Comparison of ENCODE assay signal across 8 cellular contexts in the genomic region with DNA sequence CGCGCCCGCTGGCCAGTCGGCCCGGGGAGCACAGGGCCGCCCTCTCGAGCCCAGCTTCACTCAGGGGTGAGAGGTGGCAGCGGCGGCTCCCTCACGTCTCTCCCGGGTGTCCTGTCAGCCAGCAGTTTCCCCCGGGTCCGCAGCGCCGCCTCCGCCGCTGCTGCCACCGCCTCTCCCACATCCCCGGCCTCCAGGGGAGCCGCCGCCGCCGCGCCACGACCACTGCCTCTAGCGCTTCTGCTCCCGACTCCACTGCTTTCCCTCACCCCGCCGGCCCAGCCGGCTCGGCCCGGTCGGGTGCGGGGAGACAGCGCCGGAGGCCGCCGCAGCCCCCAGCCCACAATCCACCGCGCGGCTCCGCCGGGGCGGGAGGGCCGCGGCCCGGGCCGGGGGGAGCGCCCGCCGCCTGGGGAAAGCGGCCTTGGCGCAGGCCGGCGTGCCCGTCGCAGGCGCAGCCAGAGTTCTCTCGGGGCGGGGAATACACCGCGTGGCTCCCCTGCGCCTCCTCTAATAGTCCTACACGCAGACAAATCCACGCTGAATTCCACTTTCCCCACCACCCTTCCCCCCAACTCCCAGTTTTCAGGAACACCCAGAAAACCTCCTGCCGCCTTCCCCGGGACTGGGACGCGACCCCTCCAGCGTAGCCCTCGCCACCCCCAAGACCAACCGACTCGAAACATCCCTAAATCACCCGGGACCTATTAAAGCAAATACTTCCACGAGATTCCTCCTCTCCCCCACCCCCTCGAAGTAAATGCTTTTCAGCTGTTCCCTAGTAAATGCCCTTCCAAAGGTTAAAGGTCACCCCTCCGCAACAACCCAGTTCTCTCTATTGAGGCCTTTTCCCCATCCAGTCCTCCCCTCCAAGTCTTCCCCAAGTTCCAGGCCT. TPM values are rescaled to one million over a fixed set of nuclear protein-coding genes. Genes with fewer than 3 reads are reported as not detected.
DNase-seq lines count a peak whose midpoint lies in the region; ATAC-seq and TF ChIP-seq lines count a peak whose summit lies in the region.

A gene with protein sequence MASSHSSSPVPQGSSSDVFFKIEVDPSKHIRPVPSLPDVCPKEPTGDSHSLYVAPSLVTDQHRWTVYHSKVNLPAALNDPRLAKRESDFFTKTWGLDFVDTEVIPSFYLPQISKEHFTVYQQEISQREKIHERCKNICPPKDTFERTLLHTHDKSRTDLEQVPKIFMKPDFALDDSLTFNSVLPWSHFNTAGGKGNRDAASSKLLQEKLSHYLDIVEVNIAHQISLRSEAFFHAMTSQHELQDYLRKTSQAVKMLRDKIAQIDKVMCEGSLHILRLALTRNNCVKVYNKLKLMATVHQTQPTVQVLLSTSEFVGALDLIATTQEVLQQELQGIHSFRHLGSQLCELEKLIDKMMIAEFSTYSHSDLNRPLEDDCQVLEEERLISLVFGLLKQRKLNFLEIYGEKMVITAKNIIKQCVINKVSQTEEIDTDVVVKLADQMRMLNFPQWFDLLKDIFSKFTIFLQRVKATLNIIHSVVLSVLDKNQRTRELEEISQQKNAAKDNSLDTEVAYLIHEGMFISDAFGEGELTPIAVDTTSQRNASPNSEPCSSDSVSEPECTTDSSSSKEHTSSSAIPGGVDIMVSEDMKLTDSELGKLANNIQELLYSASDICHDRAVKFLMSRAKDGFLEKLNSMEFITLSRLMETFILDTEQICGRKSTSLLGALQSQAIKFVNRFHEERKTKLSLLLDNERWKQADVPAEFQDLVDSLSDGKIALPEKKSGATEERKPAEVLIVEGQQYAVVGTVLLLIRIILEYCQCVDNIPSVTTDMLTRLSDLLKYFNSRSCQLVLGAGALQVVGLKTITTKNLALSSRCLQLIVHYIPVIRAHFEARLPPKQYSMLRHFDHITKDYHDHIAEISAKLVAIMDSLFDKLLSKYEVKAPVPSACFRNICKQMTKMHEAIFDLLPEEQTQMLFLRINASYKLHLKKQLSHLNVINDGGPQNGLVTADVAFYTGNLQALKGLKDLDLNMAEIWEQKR (minus strand): TSS at position 346 of the 892 bp plus-strand sequence. CDS start 35,429 bp downstream, outside the sequence.

- no peaks in the 10 kb centered on the region for H3K9me3 ChIP-seq in CD8-positive, alpha-beta memory T cell (ENCODE audit: low read length)
- H3K9me3 ChIP-seq in SJSA1 (replicated peaks): no peaks in the 10 kb centered on the region
- H3K9me3 ChIP-seq in osteoblast (ENCODE audit: low read depth, low read length): no peaks in the 10 kb centered on the region
- no peaks in the 10 kb centered on the region for H3K9me3 ChIP-seq in testis

- POLR2A ChIA-PET in CD8-positive, alpha-beta memory T cell (lab: Charles Lee): interaction anchor here (0.6 to 1.0 kb wide), 3 partner anchors 17 to 307 kb away, joined by 3 read pairs; no protein-coding TSS in a partner anchor

- no peaks in the 10 kb centered on the region for H3K27me3 Mint-ChIP-seq in CD8-positive, alpha-beta memory T cell

- peak within 1 kb of the TSS; percentile 86 to 99 (median 98) for H3K27ac Mint-ChIP-seq in CD8-positive, alpha-beta memory T cell

- peak within 1 kb of the TSS; percentile 78 for H3K4me3 ChIP-seq in CD8-positive, alpha-beta memory T cell (ENCODE audit: low read length)
- H3K4me3 ChIP-seq in SJSA1 (peak within 1 kb of the TSS; percentile 91), osteoblast (ENCODE audit: insufficient read depth, low read length) (peak within 1 kb of the TSS; percentile 82), testis (peak within 1 kb of the TSS; percentile 80 to 81)

- H3K4me1 Mint-ChIP-seq in CD8-positive, alpha-beta memory T cell: peaks cover 43 to 57% (median 56%) of the 10 kb centered on the region in 3 donors

- peak within 1 kb of the TSS; percentile 93 to 99 (median 99) for H3K4me3 Mint-ChIP-seq in CD8-positive, alpha-beta memory T cell

- peaks cover 29% of the 10 kb centered on the region for H4K20me1 ChIP-seq in osteoblast (ENCODE audit: insufficient read depth, low read length)

- peak within 1 kb of the TSS; percentile 71 for H3K27ac ChIP-seq in CD8-positive, alpha-beta memory T cell (ENCODE audit: low read depth, low read length)
- H3K27ac ChIP-seq in SJSA1: peak within 1 kb of the TSS; percentile 94
- H3K27ac ChIP-seq in osteoblast (ENCODE audit: low read depth, low read length): peak within 1 kb of the TSS; percentile 89
- H3K27ac ChIP-seq in testis: peak within 1 kb of the TSS; percentile 92 to 98

- intact Hi-C loops in testis (cut with DNase I; ENCODE audit: low total_unique reads): no loop called here

- no peaks in the 10 kb centered on the region for H3K27me3 ChIP-seq in CD8-positive, alpha-beta memory T cell (ENCODE audit: insufficient read depth, low read length, poor library complexity, severe bottlenecking)
- H3K27me3 ChIP-seq in SJSA1 (replicated peaks) (no peaks in the 10 kb centered on the region), osteoblast (ENCODE audit: insufficient read depth, low read length) (no peaks in the 10 kb centered on the region), testis (no peaks in the 10 kb centered on the region)

- peak; percentile 59 for ATAC-seq in GM19395 (IDR thresholded peaks at IDR 0.05; ENCODE audit: unreplicated experiment)
- peak; percentile 39 for ATAC-seq in HG03558 (IDR thresholded peaks at IDR 0.05; ENCODE audit: extremely low read depth, unreplicated experiment)

- peak within 1 kb of the TSS; percentile 87 for H3K4me2 ChIP-seq in osteoblast (ENCODE audit: insufficient read depth, low read length)

- peaks cover 0 to 12% (median 0%) of the 10 kb centered on the region in 3 donors for H3K36me3 Mint-ChIP-seq in CD8-positive, alpha-beta memory T cell

- H3K9me3 Mint-ChIP-seq in CD8-positive, alpha-beta memory T cell: no peaks in the 10 kb centered on the region

- WGBS in testis, 2 donors: 0 to 1% methylated on average over 39 to 57 of the region's 77 CpGs

- CTCF ChIA-PET in CD8-positive, alpha-beta memory T cell (lab: Charles Lee): interaction anchor here (1.1 kb wide), 1 partner anchor 124 kb away, joined by 3 read pairs; no protein-coding TSS in a partner anchor

- peak; percentile 37 to 73 (median 61) for DNase-seq in CD8-positive, alpha-beta memory T cell
- DNase-seq in SJSA1 (ENCODE audit: low read depth in 1 of 2, low spot score in 2 of 2) (peak; percentile 66 to 77), glomerular endothelial cell (ENCODE audit: extremely low read depth, low read depth, low spot score) (peak; percentile 22), osteoblast (ENCODE audit: insufficient read length, low spot score, missing footprints) (peak; percentile 92), testis (peak; percentile 64)
- peak; percentile 55 for DNase-seq in activated naive CD4-positive, alpha-beta T cell treated with anti-CD3 and anti-CD28 coated beads, Interleukin-2, amount 50 U/mL, for 16 hours

- no peak for TF ChIP-seq POLR2A in testis (IDR thresholded peaks at IDR 0.05)

- H3K4me1 ChIP-seq in CD8-positive, alpha-beta memory T cell (ENCODE audit: insufficient read depth, low read length): peaks cover 38% of the 10 kb centered on the region
- H3K4me1 ChIP-seq in SJSA1 (replicated peaks) (peaks cover 22% of the 10 kb centered on the region), osteoblast (ENCODE audit: insufficient read depth, low read length) (peaks cover 9% of the 10 kb centered on the region), testis (peaks cover 11% of the 10 kb centered on the region)

- TF ChIP-seq CTCF in osteoblast (IDR thresholded peaks at IDR 0.05; ENCODE audit: extremely low read depth, low read depth, low read length) (no peak), testis (IDR thresholded peaks at IDR 0.05) (no peak)

- no peaks in the 10 kb centered on the region for H3K36me3 ChIP-seq in CD8-positive, alpha-beta memory T cell (ENCODE audit: insufficient read depth, low read length)
- H3K36me3 ChIP-seq in SJSA1 (peaks cover 6% of the 10 kb centered on the region), osteoblast (ENCODE audit: insufficient read depth, low read length) (no peaks in the 10 kb centered on the region), testis (ENCODE audit: low read depth, missing control alignments) (no peaks in the 10 kb centered on the region)

- peak within 1 kb of the TSS; percentile 98 for H2AFZ ChIP-seq in osteoblast (ENCODE audit: low read length)

- peaks cover 48% of the 10 kb centered on the region for H3K79me2 ChIP-seq in osteoblast (ENCODE audit: insufficient read depth, low read length)

RNA-seq across cellular contexts. Expression of the gene that starts here (rescaled TPM):
- 10 to 100 TPM; 10.7 to 11.3 TPM for total RNA-seq in CD8-positive, alpha-beta memory T cell
- polyA plus RNA-seq in CD8-positive, alpha-beta memory T cell: 10.9 TPM
- total RNA-seq in SJSA1 (2014; rRNA removed; shearing (Covaris generic)): 27.3 and 32.8 TPM in 2 replicates
- 9.4 and 12.3 TPM in 2 replicates for total RNA-seq in glomerular endothelial cell
- total RNA-seq in osteoblast: 18.8 and 20.6 TPM in 2 replicates
- 10 to 100 TPM; 26.5 to 28.5 TPM for total RNA-seq in testis
- 27.4 TPM for polyA plus RNA-seq in testis (ENCODE audit: insufficient read depth, low read depth, low replicate concordance)

Comparison
In these comparisons a context has a peak if more than half of its experiments do, and no peak if none do; other contexts are left out.
1. Peak in every context shown above with its lines: DNase-seq, ATAC-seq, H3K4me3 ChIP-seq and H3K27ac ChIP-seq.
2. DNase-seq: peak in every context shown above with its lines; median percentile 92 in osteoblast; 72 in SJSA1; 64 in testis; 61 in CD8-positive, alpha-beta memory T cell; 55 in activated naive CD4-positive, alpha-beta T cell treated with anti-CD3 and anti-CD28 coated beads, Interleukin-2, amount 50 U/mL, for 16 hours; 22 in glomerular endothelial cell.